15 cellular contexts compared by ENCODE assay signal in genomic region chr1:60280256-60280655, GRCh38.
DNase-seq lines count a peak whose midpoint lies in the region; ATAC-seq and TF ChIP-seq lines count a peak whose summit lies in the region.
"Had no signal": no experiment of that assay in that cellular context is flagged by ENCODE, and none has a peak within 500 bp of the region (broad histone marks: within the 10 kb centered on the region; RNA-seq: fewer than 3 reads in every experiment).

No MANE protein-coding gene starts in this region.

- no peak overlapping the region for H3K9ac ChIP-seq in PC-3 (ENCODE audit: low read length)

- H3K27me3 ChIP-seq in right cardiac atrium (ENCODE audit: control insufficient read depth, insufficient read depth) (no peaks in the 10 kb centered on the region), PC-3 (ENCODE audit: low read length) (no peaks in the 10 kb centered on the region)

- no peak for TF ChIP-seq CTCF in VCaP (conservative IDR thresholded peaks at IDR 0.05)
- no peak for TF ChIP-seq CTCF in PC-3 (conservative IDR thresholded peaks at IDR 0.05; ENCODE audit: low read depth, low read length)

- H3K9me2 ChIP-seq in PC-3 (replicated peaks; ENCODE audit: low read length), result no peaks in the 10 kb centered on the region

- no peak overlapping the region for H3K4me2 ChIP-seq in PC-3 (ENCODE audit: low read length)
- H3K4me2 ChIP-seq: smooth muscle cell had no signal

- intact Hi-C loops in right cardiac atrium (cut with DNase I) (loop anchor here in 2 of 4 donors (5.0 to 10.0 kb wide), 3 partner anchors 485 to 762 kb away; no protein-coding TSS in a partner anchor), Right ventricle myocardium superior (cut with DNase I) (loop anchor here (5.0 kb wide), 1 partner anchor 487 kb away; no protein-coding TSS in a partner anchor), PC-3 (cut with micrococcal nuclease) (loop anchor here (5.0 kb wide), 1 partner anchor 762 kb away; no protein-coding TSS in a partner anchor)

- H3K4me1 ChIP-seq in right cardiac atrium (ENCODE audit: control insufficient read depth, insufficient read depth, low read length) (no peaks in the 10 kb centered on the region), PC-3 (ENCODE audit: insufficient read depth, low read length) (0 out of 2 replicates have a peak, but pooled peaks cover 8% of the 10 kb centered on the region)

- CTCF ChIA-PET in PC-3 (lab: Charles Lee), result no interaction called here

- WGBS in right cardiac atrium, result 18% methylated on average over 3 of the region's 3 CpGs

- H3K4me3 ChIP-seq in right cardiac atrium (ENCODE audit: low read length), result no peak overlapping the region
- H3K4me3 ChIP-seq in PC-3 (ENCODE audit: low read length), result no peak overlapping the region
- H3K4me3 ChIP-seq: smooth muscle cell had no signal

- DNase-seq in right cardiac atrium (peak in 2 of 3 donors; percentile 12 to 18), Right ventricle myocardium superior (no peak), islet precursor cell (peak; percentile 69), NCI-H2227 treated with DMSO at 0.1 percent for 48 hours (lab: John Stamatoyannopoulos, UW) (no peak), putamen (ENCODE audit: low spot score) (no peak), PC-3 (no peak)
- DNase-seq: DMS79 treated with DMSO at 0.1 percent for 48 hours; erythroblast; naive thymus-derived CD4-positive, alpha-beta T cell; SIG-M5; trophoblast cell had no signal

- ATAC-seq in right cardiac atrium (peak in 1 of 2 donors; percentile 36), Right ventricle myocardium superior (ENCODE audit: poor library complexity) (no peak), GM18511 (IDR thresholded peaks at IDR 0.05; ENCODE audit: unreplicated experiment) (no peak), PC-3 (no peak)
- ATAC-seq: activated CD4-positive, CD25-positive, alpha-beta regulatory T cell treated with anti-CD3 and anti-CD28 coated beads, Interleukin-2, amount 50 U/mL, for 24 hours; naive thymus-derived CD4-positive, alpha-beta T cell had no signal

- H4K20me1 ChIP-seq in PC-3 (ENCODE audit: low read length), result no peaks in the 10 kb centered on the region

- no TSS peak for BruUV-seq in PC-3 (replicated peaks; lab: Mats Ljungman, UMichigan)

- H3K36me3 ChIP-seq in PC-3 (ENCODE audit: low read depth, low read length), result no peaks in the 10 kb centered on the region

- H3K27ac ChIP-seq in right cardiac atrium (ENCODE audit: low read length), result no peak overlapping the region
- peak overlapping the region; percentile 79 for H3K27ac ChIP-seq in VCaP
- no peak overlapping the region for H3K27ac ChIP-seq in PC-3 (ENCODE audit: low read length)

- H3K9me3 ChIP-seq in right cardiac atrium (ENCODE audit: control insufficient read depth, low read length), result no peaks in the 10 kb centered on the region
- H3K9me3 ChIP-seq in PC-3 (ENCODE audit: low read length), result no peaks in the 10 kb centered on the region

- H3K79me2 ChIP-seq in PC-3 (ENCODE audit: low read length), result no peaks in the 10 kb centered on the region

- POLR2A ChIA-PET in PC-3 (lab: Charles Lee; ENCODE audit: unreplicated experiment), result no interaction called here

- H2AFZ ChIP-seq in PC-3 (ENCODE audit: low read length), result no peak overlapping the region

- H3F3A ChIP-seq in PC-3 (ENCODE audit: low read length, unreplicated experiment), result no peaks in the 10 kb centered on the region

Comparison
In these comparisons a context has a peak if more than half of its experiments do, and no peak if none do; other contexts are left out.
1. DNase-seq: peak in right cardiac atrium (2 of 3) and islet precursor cell (single experiment); none in Right ventricle myocardium superior (single experiment), NCI-H2227 treated with DMSO at 0.1 percent for 48 hours (single experiment), putamen (single experiment) and PC-3 (single experiment).